ENCODE assay signal across 1 cellular context in genomic region chr15:62163397-62163796, GRCh38.
TF ChIP-seq lines count a peak whose summit lies in the region.

No MANE protein-coding gene starts in this region.

TF ChIP-seq in endothelial cell of umbilical vein, 7 proteins besides CTCF, POLR2A, EP300 and RAD21:
- TF ChIP-seq MYC (IDR thresholded peaks at IDR 0.05; ENCODE audit: low read depth, low read length) (no peak), FOS (IDR thresholded peaks at IDR 0.05; ENCODE audit: borderline replicate concordance, insufficient read depth, low read length) (no peak), EZH2 (IDR thresholded peaks at IDR 0.05; ENCODE audit: borderline replicate concordance, low read depth, low read length, severe bottlenecking) (no peak), JUN (IDR thresholded peaks at IDR 0.05; ENCODE audit: borderline replicate concordance, insufficient read depth, insufficient read length, low read depth) (no peak), MAX (IDR thresholded peaks at IDR 0.05; ENCODE audit: insufficient read depth, insufficient read length) (no peak), POLR2AphosphoS5 (IDR thresholded peaks at IDR 0.05; ENCODE audit: insufficient read depth, low read depth, low read length) (no peak), GATA2 (IDR thresholded peaks at IDR 0.05; ENCODE audit: insufficient read depth, insufficient read length, low read depth, low read length) (no peak)
